In genomic region chr3:179512398-179512797, GRCh38 we compare ENCODE assay signal across 17 cellular contexts. TPM values are rescaled to one million over a fixed set of nuclear protein-coding genes. Genes with fewer than 3 reads are reported as not detected.
DNase-seq lines count a peak whose midpoint lies in the region; ATAC-seq and TF ChIP-seq lines count a peak whose summit lies in the region.
"Had no signal": no experiment of that assay in that cellular context is flagged by ENCODE, and none has a peak within 500 bp of the region (broad histone marks: within the 10 kb centered on the region; RNA-seq: fewer than 3 reads in every experiment).

No MANE protein-coding gene starts in this region.

- no peak overlapping the region for H3K4me3 ChIP-seq in heart left ventricle
- H3K4me3 ChIP-seq in neural cell (ENCODE audit: low read length): peak overlapping the region; percentile 43
- no peak overlapping the region for H3K4me3 ChIP-seq in adrenal gland

- H2AFZ ChIP-seq in neural cell (ENCODE audit: low read depth, low read length): no peak overlapping the region

- peak; percentile 36 to 61 (median 52) for ATAC-seq in heart left ventricle
- ATAC-seq in GM21825 (IDR thresholded peaks at IDR 0.05; ENCODE audit: unreplicated experiment): no peak

- TF ChIP-seq EP300 in neural cell (conservative IDR thresholded peaks at IDR 0.05; ENCODE audit: poor library complexity, severe bottlenecking): no peak

- H3K27me3 ChIP-seq in heart left ventricle (peaks cover 0 to 4% (median 0%) of the 10 kb centered on the region in 9 donors), neural cell (ENCODE audit: insufficient read depth, low read depth, low read length) (no peaks in the 10 kb centered on the region), adrenal gland (no peaks in the 10 kb centered on the region)

- no peaks in the 10 kb centered on the region for H3K36me3 Mint-ChIP-seq in T-helper 2 cell treated with Interferon-gamma antibody and Interleukin-4, amounts not matched to agents 5 μg/mL and 100 μg/mL, for 36 hours (ENCODE audit: low read depth)

- H3K36me3 ChIP-seq in heart left ventricle (no peaks in the 10 kb centered on the region), neural cell (ENCODE audit: insufficient read depth, low read length) (no peaks in the 10 kb centered on the region), adrenal gland (replicated peaks in 1 of 2) (no peaks in the 10 kb centered on the region)

- H3K9me3 ChIP-seq in heart left ventricle: peaks cover 0 to 9% (median 0%) of the 10 kb centered on the region in 12 donors
- no peaks in the 10 kb centered on the region for H3K9me3 ChIP-seq in neural cell (ENCODE audit: low read length)
- no peaks in the 10 kb centered on the region for H3K9me3 ChIP-seq in adrenal gland (replicated peaks in 1 of 3)

- H3K4me1 ChIP-seq in heart left ventricle (peaks cover 0 to 9% (median 0%) of the 10 kb centered on the region in 12 donors), adrenal gland (replicated peaks in 1 of 2) (no peaks in the 10 kb centered on the region)

- no peak for TF ChIP-seq CTCF in heart left ventricle (IDR thresholded peaks at IDR 0.05)
- TF ChIP-seq CTCF in neural cell (IDR thresholded peaks at IDR 0.05; ENCODE audit: poor library complexity, severe bottlenecking): no peak
- no peak for TF ChIP-seq CTCF in adrenal gland (IDR thresholded peaks at IDR 0.05)

- peak overlapping the region in 1 of 12 donors; percentile 32 for H3K27ac ChIP-seq in heart left ventricle
- H3K27ac ChIP-seq in neural cell (ENCODE audit: low read length): peak overlapping the region; percentile 87
- no peak overlapping the region for H3K27ac ChIP-seq in adrenal gland

- H3K4me3 Mint-ChIP-seq in T-helper 2 cell treated with Interferon-gamma antibody and Interleukin-4, amounts not matched to agents 5 μg/mL and 100 μg/mL, for 36 hours: no peak overlapping the region

- no peaks in the 10 kb centered on the region for H3K79me2 ChIP-seq in neural cell (replicated peaks; ENCODE audit: insufficient read depth, low read length)

- H3F3A ChIP-seq in neural cell (ENCODE audit: insufficient read depth, low read length, poor library complexity, severe bottlenecking): no peaks in the 10 kb centered on the region

- intact Hi-C loops in heart left ventricle (cut with DNase I) (no loop called here), cardiac septum (cut with DNase I) (no loop called here), adrenal gland (cut with DNase I) (no loop called here)

- peak overlapping the region; percentile 45 for H3K4me2 ChIP-seq in neural cell (ENCODE audit: low read length)

- H3K4me1 Mint-ChIP-seq in T-helper 2 cell treated with Interferon-gamma antibody and Interleukin-4, amounts not matched to agents 5 μg/mL and 100 μg/mL, for 36 hours (ENCODE audit: low read depth): no peaks in the 10 kb centered on the region

- peaks cover 3% of the 10 kb centered on the region for H3K9me3 Mint-ChIP-seq in T-helper 2 cell treated with Interferon-gamma antibody and Interleukin-4, amounts not matched to agents 5 μg/mL and 100 μg/mL, for 36 hours

- H3K27ac Mint-ChIP-seq in T-helper 2 cell treated with Interferon-gamma antibody and Interleukin-4, amounts not matched to agents 5 μg/mL and 100 μg/mL, for 36 hours: no peak overlapping the region

- H3K9ac ChIP-seq in neural cell (ENCODE audit: low read length): peak overlapping the region; percentile 28

- no peaks in the 10 kb centered on the region for H4K20me1 ChIP-seq in neural cell (ENCODE audit: insufficient read depth)

- H3K9me2 ChIP-seq in neural cell (ENCODE audit: insufficient read depth, low read length): no peaks in the 10 kb centered on the region

- TF ChIP-seq POLR2A in heart left ventricle (IDR thresholded peaks at IDR 0.05) (no peak), adrenal gland (IDR thresholded peaks at IDR 0.05) (no peak)

- DNase-seq in heart left ventricle (no peak), cardiac septum (ENCODE audit: low spot score) (no peak), globus pallidus (ENCODE audit: low spot score) (peak; percentile 19), adrenal gland (no peak)
- DNase-seq in T-helper 2 cell treated with Interferon-gamma antibody and Interleukin-4, amounts not matched to agents 5 μg/mL and 100 μg/mL, for 36 hours (ENCODE audit: low spot score): no peak
- DNase-seq: C1 segment of cervical spinal cord, H7, Kasumi-1, MM.1S, NCI-H1092 treated with DMSO at 0.1 percent for 48 hours, NCI-H1694 treated with DMSO at 0.1 percent for 48 hours, NCI-H2107, NCI-H446, NCI-H69, SHP77 had no signal

- TF ChIP-seq RAD21 in neural cell (conservative IDR thresholded peaks at IDR 0.05): no peak

- peaks cover 12% of the 10 kb centered on the region for H3K27me3 Mint-ChIP-seq in T-helper 2 cell treated with Interferon-gamma antibody and Interleukin-4, amounts not matched to agents 5 μg/mL and 100 μg/mL, for 36 hours (ENCODE audit: low read depth)

TF ChIP-seq in neural cell, 6 proteins besides CTCF, POLR2A, EP300 and RAD21:
- TF ChIP-seq TAF1 (IDR thresholded peaks at IDR 0.05; ENCODE audit: low read depth): no peak
- no peak for TF ChIP-seq MXI1 (conservative IDR thresholded peaks at IDR 0.05; ENCODE audit: poor library complexity, severe bottlenecking)
- TF ChIP-seq POLR2AphosphoS5 (IDR thresholded peaks at IDR 0.05): peak; percentile 21
- no peak for TF ChIP-seq SMC3 (conservative IDR thresholded peaks at IDR 0.05; ENCODE audit: poor library complexity)
- TF ChIP-seq, protein P1, sequence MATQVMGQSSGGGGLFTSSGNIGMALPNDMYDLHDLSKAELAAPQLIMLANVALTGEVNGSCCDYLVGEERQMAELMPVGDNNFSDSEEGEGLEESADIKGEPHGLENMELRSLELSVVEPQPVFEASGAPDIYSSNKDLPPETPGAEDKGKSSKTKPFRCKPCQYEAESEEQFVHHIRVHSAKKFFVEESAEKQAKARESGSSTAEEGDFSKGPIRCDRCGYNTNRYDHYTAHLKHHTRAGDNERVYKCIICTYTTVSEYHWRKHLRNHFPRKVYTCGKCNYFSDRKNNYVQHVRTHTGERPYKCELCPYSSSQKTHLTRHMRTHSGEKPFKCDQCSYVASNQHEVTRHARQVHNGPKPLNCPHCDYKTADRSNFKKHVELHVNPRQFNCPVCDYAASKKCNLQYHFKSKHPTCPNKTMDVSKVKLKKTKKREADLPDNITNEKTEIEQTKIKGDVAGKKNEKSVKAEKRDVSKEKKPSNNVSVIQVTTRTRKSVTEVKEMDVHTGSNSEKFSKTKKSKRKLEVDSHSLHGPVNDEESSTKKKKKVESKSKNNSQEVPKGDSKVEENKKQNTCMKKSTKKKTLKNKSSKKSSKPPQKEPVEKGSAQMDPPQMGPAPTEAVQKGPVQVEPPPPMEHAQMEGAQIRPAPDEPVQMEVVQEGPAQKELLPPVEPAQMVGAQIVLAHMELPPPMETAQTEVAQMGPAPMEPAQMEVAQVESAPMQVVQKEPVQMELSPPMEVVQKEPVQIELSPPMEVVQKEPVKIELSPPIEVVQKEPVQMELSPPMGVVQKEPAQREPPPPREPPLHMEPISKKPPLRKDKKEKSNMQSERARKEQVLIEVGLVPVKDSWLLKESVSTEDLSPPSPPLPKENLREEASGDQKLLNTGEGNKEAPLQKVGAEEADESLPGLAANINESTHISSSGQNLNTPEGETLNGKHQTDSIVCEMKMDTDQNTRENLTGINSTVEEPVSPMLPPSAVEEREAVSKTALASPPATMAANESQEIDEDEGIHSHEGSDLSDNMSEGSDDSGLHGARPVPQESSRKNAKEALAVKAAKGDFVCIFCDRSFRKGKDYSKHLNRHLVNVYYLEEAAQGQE (IDR thresholded peaks at IDR 0.05; ENCODE audit: borderline replicate concordance): peak; percentile 76
- TF ChIP-seq EZH2 (IDR thresholded peaks at IDR 0.05; ENCODE audit: borderline replicate concordance, insufficient read depth, low read length, poor library complexity, severe bottlenecking): no peak

RNA-seq across cellular contexts. Expression of gene ACTL6A, which starts 50.3 kb away (rescaled TPM):
- total RNA-seq in heart left ventricle (10 to 100 TPM; 14.1 to 29.8 (median 19.8) TPM), cardiac septum (14.4 TPM), adrenal gland (10 to 100 TPM; 28.9 to 62.9 (median 35.1) TPM)
- polyA plus RNA-seq in heart left ventricle (10 to 100 TPM; 30.3 to 32.6 TPM), neural cell (120 and 137 TPM in 2 replicates), adrenal gland (10 to 100 TPM; 49.0 to 57.2 (median 50.7) TPM)
- 38.2 and 50.1 TPM in 2 replicates for polyA minus RNA-seq in neural cell
